8 cellular contexts compared by ENCODE assay signal in genomic region chr2:96869281-96869823, GRCh38. TPM values are rescaled to one million over a fixed set of nuclear protein-coding genes. Genes with fewer than 3 reads are reported as not detected.
DNase-seq lines count a peak whose midpoint lies in the region; TF ChIP-seq lines count a peak whose summit lies in the region.

No MANE protein-coding gene starts in this region.

- H3K4me1 ChIP-seq in HUES6 (ENCODE audit: control insufficient read depth, insufficient read depth, low read length) = peaks cover 37% of the 10 kb centered on the region
- H3K4me1 ChIP-seq in ascending aorta = peaks cover 18 to 42% of the 10 kb centered on the region in 2 donors

- H3K27me3 ChIP-seq in HUES6 (ENCODE audit: control insufficient read depth, insufficient read depth, low read length) = peaks cover 5% of the 10 kb centered on the region
- no peaks in the 10 kb centered on the region for H3K27me3 ChIP-seq in ascending aorta

- DNase-seq in NCI-H748 (lab: John Stamatoyannopoulos, UW; ENCODE audit: unreplicated experiment) = peak; percentile 51
- DNase-seq in NCI-H748 treated with DMSO at 0.1 percent for 48 hours (lab: John Stamatoyannopoulos, UW) = no peak
- DNase-seq in ascending aorta (ENCODE audit: low spot score in 2 of 2) = peak in 1 of 2 donors; percentile 92
- peak; percentile 89 for DNase-seq in hepatic stellate cell (ENCODE audit: low spot score)
- peak; percentile 64 for DNase-seq in putamen (ENCODE audit: low spot score)
- DNase-seq in SK-N-DZ (ENCODE audit: low spot score) = no peak
- DNase-seq in stimulated activated naive CD4-positive, alpha-beta T cell treated with Interleukin-2 at 50 U/mL for 16 hours (lab: John Stamatoyannopoulos, UW) = no peak

- H3K27ac ChIP-seq in HUES6 (ENCODE audit: low read depth, low read length) (peak overlapping the region; percentile 99), ascending aorta (peak overlapping the region; percentile 96 to 99)

- no peaks in the 10 kb centered on the region for H3K9me3 ChIP-seq in HUES6 (ENCODE audit: control insufficient read depth, insufficient read depth, low read depth, low read length)
- H3K9me3 ChIP-seq in ascending aorta = no peaks in the 10 kb centered on the region

- TF ChIP-seq CTCF in ascending aorta (IDR thresholded peaks at IDR 0.05) = no peak

- H3K9ac ChIP-seq in HUES6 (ENCODE audit: low read length) = peak overlapping the region; percentile 93

- intact Hi-C loops in ascending aorta (cut with DNase I) = loop anchor here (1.0 to 10.0 kb wide), 5 partner anchors 11 to 243 kb away; partner anchors contain the start of genes ANKRD36, ANKRD39 and FAHD2B

- peak overlapping the region; percentile 73 for H3K4me3 ChIP-seq in HUES6 (ENCODE audit: low read depth, low read length)
- peak overlapping the region; percentile 88 to 98 for H3K4me3 ChIP-seq in ascending aorta

- H3K36me3 ChIP-seq in HUES6 (ENCODE audit: control insufficient read depth, insufficient read depth, low read length) (peaks cover 34% of the 10 kb centered on the region), ascending aorta (peaks cover 31% of the 10 kb centered on the region in 2 donors)

RNA-seq across cellular contexts. Expression of gene SEMA4C, which starts 0.5 kb away (rescaled TPM):
- 56.9 TPM for total RNA-seq in ascending aorta
- polyA plus RNA-seq in SK-N-DZ (2014; cell fraction: cytosol; rRNA removed) = 42.0 and 42.7 TPM in 2 replicates
- polyA plus RNA-seq in SK-N-DZ (2014; cell fraction: nucleus; rRNA removed) = 91.3 and 99.0 TPM in 2 replicates

RNA-seq across cellular contexts. Expression of gene ANKRD39, which starts 11.5 kb away (rescaled TPM):
- total RNA-seq in ascending aorta = 2.3 TPM
- 23.2 and 23.9 TPM in 2 replicates for polyA plus RNA-seq in SK-N-DZ (2014; cell fraction: cytosol; rRNA removed)
- polyA plus RNA-seq in SK-N-DZ (2014; cell fraction: nucleus; rRNA removed) = 20.5 and 30.6 TPM in 2 replicates

RNA-seq across cellular contexts. Expression of gene ANKRD23, which starts 25.5 kb away (rescaled TPM):
- total RNA-seq in ascending aorta = 4.0 TPM
- polyA plus RNA-seq in SK-N-DZ (2014; cell fraction: cytosol; rRNA removed) = 2.1 and 3.1 TPM in 2 replicates
- polyA plus RNA-seq in SK-N-DZ (2014; cell fraction: nucleus; rRNA removed) = 14.5 and 26.4 TPM in 2 replicates

RNA-seq across cellular contexts. Expression of gene CNNM3, which starts 53.3 kb away (rescaled TPM):
- total RNA-seq in ascending aorta = 24.5 TPM
- 11.9 and 13.1 TPM in 2 replicates for polyA plus RNA-seq in SK-N-DZ (2014; cell fraction: cytosol; rRNA removed)
- polyA plus RNA-seq in SK-N-DZ (2014; cell fraction: nucleus; rRNA removed) = 13.5 and 24.5 TPM in 2 replicates

Comparison
In these comparisons a context has a peak if more than half of its experiments do, and no peak if none do; other contexts are left out.
1. DNase-seq: peak in NCI-H748 (single experiment), hepatic stellate cell (single experiment) and putamen (single experiment); none in NCI-H748 treated with DMSO at 0.1 percent for 48 hours (single experiment), SK-N-DZ (single experiment) and stimulated activated naive CD4-positive, alpha-beta T cell treated with Interleukin-2 at 50 U/mL for 16 hours (single experiment).